Comparison of ENCODE assay signal across 35 cellular contexts in the genomic region with DNA sequence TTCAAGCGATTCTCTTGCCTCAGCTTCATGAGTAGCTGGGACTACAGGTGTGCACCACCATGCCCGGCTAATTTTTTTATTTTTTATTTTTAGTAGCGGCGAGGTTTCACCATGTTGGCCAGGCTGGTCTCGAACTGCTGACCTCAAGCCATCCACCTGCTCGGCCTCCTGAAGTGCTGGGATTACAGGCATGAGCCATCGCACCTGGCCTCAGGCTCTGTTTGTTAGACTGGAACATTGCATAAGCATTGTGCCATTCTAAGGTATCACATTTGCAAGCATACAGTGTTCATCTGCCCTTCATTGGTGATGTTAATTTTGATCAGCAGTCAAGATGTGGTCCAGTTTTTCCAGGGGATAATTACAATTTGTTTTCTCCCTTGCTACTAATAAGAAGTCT.
"Had no signal": no experiment of that assay in that cellular context is flagged by ENCODE, and none has a peak within 500 bp of the region (broad histone marks: within the 10 kb centered on the region; RNA-seq: fewer than 3 reads in every experiment).

No MANE protein-coding gene starts in this region.

- H3K27ac ChIP-seq: KMS-11 had no signal

- H3K27me3 ChIP-seq: MG63 had no signal

- H3K4me3 ChIP-seq: MG63 had no signal

- H3K9me3 ChIP-seq: MG63 had no signal

- DNase-seq: Karpas-422, Kasumi-1, MG63, MM.1S, MV-4-11, NCI-H1048, NCI-H1092, NCI-H1092 treated with DMSO at 0.1 percent for 48 hours, NCI-H1105, NCI-H1105 treated with DMSO at 0.1 percent for 48 hours, NCI-H1417, NCI-H1417 treated with DMSO at 0.1 percent for 48 hours, NCI-H1436, NCI-H1436 treated with DMSO at 0.1 percent for 48 hours, NCI-H146, NCI-H1694, NCI-H1694 treated with DMSO at 0.1 percent for 48 hours, NCI-H187, NCI-H187 treated with DMSO at 0.1 percent for 48 hours, NCI-H1930, NCI-H2029, NCI-H2029 treated with DMSO at 0.1 percent for 48 hours, NCI-H2081, NCI-H2081 treated with DMSO at 0.1 percent for 48 hours, NCI-H2107, NCI-H2171, NCI-H2171 treated with DMSO at 0.1 percent for 48 hours, NCI-H2227 treated with DMSO at 0.1 percent for 48 hours, NCI-H226, NCI-H345, NCI-H446, NCI-H446 treated with DMSO at 0.1 percent for 48 hours, NCI-H510A, NCI-H510A treated with DMSO at 0.1 percent for 48 hours had no signal
